In genomic region chr15:37880009-37880834, GRCh38 we compare ENCODE assay signal across 8 cellular contexts. TPM values are rescaled to one million over a fixed set of nuclear protein-coding genes. Genes with fewer than 3 reads are reported as not detected.
DNase-seq lines count a peak whose midpoint lies in the region; ATAC-seq, FAIRE-seq and TF ChIP-seq lines count a peak whose summit lies in the region.

No MANE protein-coding gene starts in this region.

- H4K20me1 ChIP-seq in HepG2 (ENCODE audit: insufficient read depth, low read length) = no peaks in the 10 kb centered on the region

- H3K27ac Mint-ChIP-seq in activated T-helper 2 cell treated with anti-CD3 and anti-CD28 coated beads, Interferon-gamma antibody, Interleukin-2, Interleukin-4, amounts not matched to agents 10 μg/mL and 5 μg/mL and 100 μg/mL, durations not matched to agents 14 hours and 24 hours and 36 hours = no peak overlapping the region
- H3K27ac Mint-ChIP-seq in CD8-positive, alpha-beta memory T cell = peak overlapping the region in 1 of 8 donors; percentile 33

- H3K27me3 Mint-ChIP-seq in activated T-helper 2 cell treated with anti-CD3 and anti-CD28 coated beads, Interferon-gamma antibody, Interleukin-2, Interleukin-4, amounts not matched to agents 10 μg/mL and 5 μg/mL and 100 μg/mL, durations not matched to agents 14 hours and 24 hours and 36 hours (ENCODE audit: low read depth) = no peaks in the 10 kb centered on the region
- H3K27me3 Mint-ChIP-seq in CD8-positive, alpha-beta memory T cell = peaks cover 11 to 24% of the 10 kb centered on the region in 2 donors

- H3K9ac ChIP-seq in HepG2 (ENCODE audit: insufficient read depth, low read depth, low read length) = no peak overlapping the region

- 4% methylated on average over 12 of the region's 12 CpGs for WGBS in HepG2 (ENCODE audit: low lambda C conversion rate)

- H3K4me3 ChIP-seq in brain microvascular endothelial cell (ENCODE audit: low read depth, low read length) (no peak overlapping the region), HepG2 (replicated peaks in 1 of 3; ENCODE audit: insufficient read depth in 1 of 3, low read depth in 2 of 3, low read length in 3 of 3) (no peak overlapping the region)
- H3K4me3 ChIP-seq in CD8-positive, alpha-beta memory T cell (ENCODE audit: low read length) = no peak overlapping the region

- POLR2A ChIA-PET in HepG2 (lab: Yijun Ruan, JAX) = no interaction called here
- POLR2A ChIA-PET in CD8-positive, alpha-beta memory T cell (lab: Charles Lee) = no interaction called here

- peak; percentile 50 for FAIRE-seq in HepG2 (lab: Jason Lieb, UNC)

- no peaks in the 10 kb centered on the region for H3K79me2 ChIP-seq in HepG2 (ENCODE audit: insufficient read depth, low read length)

- no peak for TF ChIP-seq RAD21 in HepG2 (CRISPR knock-in tag; IDR thresholded peaks at IDR 0.05)

- no peak overlapping the region for H3K4me3 Mint-ChIP-seq in activated T-helper 2 cell treated with anti-CD3 and anti-CD28 coated beads, Interferon-gamma antibody, Interleukin-2, Interleukin-4, amounts not matched to agents 10 μg/mL and 5 μg/mL and 100 μg/mL, durations not matched to agents 14 hours and 24 hours and 36 hours (ENCODE audit: low read depth)
- no peak overlapping the region for H3K4me3 Mint-ChIP-seq in CD8-positive, alpha-beta memory T cell

- in situ Hi-C loops in brain microvascular endothelial cell (cut with HindIII; ENCODE audit: low pct_ligation_motif_present, low sequenced_read_pairs) (no loop called here), HepG2 (cut with HindIII; ENCODE audit: extremely low pct_ligation_motif_present, low pct_unique_long_range_greater_than_20kb) (loop anchor here (25.0 kb wide), 2 partner anchors 993 to 1368 kb away; no protein-coding TSS in a partner anchor)

- peak; percentile 81 for TF ChIP-seq CTCF in AG09319 (IDR thresholded peaks at IDR 0.05; ENCODE audit: low read depth, low read length)
- TF ChIP-seq CTCF in brain microvascular endothelial cell (IDR thresholded peaks at IDR 0.05; ENCODE audit: low read depth, low read length, missing control alignments) = peak; percentile 87
- TF ChIP-seq CTCF in HepG2 (CRISPR knock-in tag; IDR thresholded peaks at IDR 0.05) = peak; percentile 66

- H3K36me3 Mint-ChIP-seq in activated T-helper 2 cell treated with anti-CD3 and anti-CD28 coated beads, Interferon-gamma antibody, Interleukin-2, Interleukin-4, amounts not matched to agents 10 μg/mL and 5 μg/mL and 100 μg/mL, durations not matched to agents 14 hours and 24 hours and 36 hours (ENCODE audit: low read depth) = no peaks in the 10 kb centered on the region
- no peaks in the 10 kb centered on the region for H3K36me3 Mint-ChIP-seq in CD8-positive, alpha-beta memory T cell

- H3K36me3 ChIP-seq in brain microvascular endothelial cell (replicated peaks) = no peaks in the 10 kb centered on the region
- no peaks in the 10 kb centered on the region for H3K36me3 ChIP-seq in HepG2 (replicated peaks in 1 of 2; ENCODE audit: control insufficient read depth in 1 of 2, insufficient read depth in 2 of 2, low read length in 2 of 2)
- H3K36me3 ChIP-seq in CD8-positive, alpha-beta memory T cell (ENCODE audit: insufficient read depth, low read length) = no peaks in the 10 kb centered on the region

- no peaks in the 10 kb centered on the region for H3K4me1 Mint-ChIP-seq in activated T-helper 2 cell treated with anti-CD3 and anti-CD28 coated beads, Interferon-gamma antibody, Interleukin-2, Interleukin-4, amounts not matched to agents 10 μg/mL and 5 μg/mL and 100 μg/mL, durations not matched to agents 14 hours and 24 hours and 36 hours (ENCODE audit: low read depth)
- H3K4me1 Mint-ChIP-seq in CD8-positive, alpha-beta memory T cell = no peaks in the 10 kb centered on the region

- TF ChIP-seq POLR2A in HepG2 (IDR thresholded peaks at IDR 0.05; ENCODE audit: insufficient read depth in 1 of 2, low read depth in 2 of 2, low read length in 2 of 2) = no peak

- no peak for TF ChIP-seq EP300 in HepG2 (IDR thresholded peaks at IDR 0.05; ENCODE audit: low read depth in 2 of 2, low read length in 2 of 2)
- no peak for TF ChIP-seq EP300 in HepG2 (CRISPR knock-in tag; IDR thresholded peaks at IDR 0.05; ENCODE audit: borderline replicate concordance)

- H2AFZ ChIP-seq in HepG2 (ENCODE audit: low read length) = no peak overlapping the region

- H3K9me3 ChIP-seq in HepG2 (ENCODE audit: low read length) = no peaks in the 10 kb centered on the region
- H3K9me3 ChIP-seq in CD8-positive, alpha-beta memory T cell (ENCODE audit: low read length) = no peaks in the 10 kb centered on the region

- H3K27me3 ChIP-seq in brain microvascular endothelial cell (replicated peaks) (no peaks in the 10 kb centered on the region), HepG2 (ENCODE audit: control insufficient read depth in 1 of 2, insufficient read depth in 2 of 2, low read length in 2 of 2) (no peaks in the 10 kb centered on the region)
- H3K27me3 ChIP-seq in CD8-positive, alpha-beta memory T cell (ENCODE audit: insufficient read depth, low read length, poor library complexity, severe bottlenecking) = no peaks in the 10 kb centered on the region

- DNase-seq in AG09319 (ENCODE audit: extremely low read depth, low read depth) (peak; percentile 11), NCI-H345 (lab: John Stamatoyannopoulos, UW) (peak; percentile 30), brain microvascular endothelial cell (peak; percentile 44), HepG2 (ENCODE audit: low spot score) (peak; percentile 7)
- DNase-seq in activated T-helper 2 cell treated with anti-CD3 and anti-CD28 coated beads, Interferon-gamma antibody, Interleukin-2, Interleukin-4, amounts not matched to agents 10 μg/mL and 5 μg/mL and 100 μg/mL, durations not matched to agents 14 hours and 24 hours and 36 hours (ENCODE audit: low spot score) = no peak
- no peak for DNase-seq in CD8-positive, alpha-beta memory T cell

- ATAC-seq in GM18868 (IDR thresholded peaks at IDR 0.05; ENCODE audit: unreplicated experiment) (peak; percentile 75), HepG2 (peak; percentile 52), HG02938 (IDR thresholded peaks at IDR 0.05; ENCODE audit: unreplicated experiment) (no peak)

- no peak overlapping the region for H3K27ac ChIP-seq in brain microvascular endothelial cell
- H3K27ac ChIP-seq in HepG2 (ENCODE audit: extremely low read length, insufficient read depth, low read length) = no peak overlapping the region
- H3K27ac ChIP-seq in CD8-positive, alpha-beta memory T cell (ENCODE audit: low read depth, low read length) = no peak overlapping the region

- H3K4me1 ChIP-seq in HepG2 (ENCODE audit: insufficient read depth, low read length) = no peaks in the 10 kb centered on the region
- H3K4me1 ChIP-seq in CD8-positive, alpha-beta memory T cell (ENCODE audit: insufficient read depth, low read length) = no peaks in the 10 kb centered on the region

- H3K9me3 Mint-ChIP-seq in activated T-helper 2 cell treated with anti-CD3 and anti-CD28 coated beads, Interferon-gamma antibody, Interleukin-2, Interleukin-4, amounts not matched to agents 10 μg/mL and 5 μg/mL and 100 μg/mL, durations not matched to agents 14 hours and 24 hours and 36 hours = no peaks in the 10 kb centered on the region
- peaks cover 0 to 2% (median 0%) of the 10 kb centered on the region in 5 donors for H3K9me3 Mint-ChIP-seq in CD8-positive, alpha-beta memory T cell

- CTCF ChIA-PET in HepG2 (lab: Yijun Ruan, JAX; ENCODE audit: low intra/inter-chr PET ratio, low total read pairs) = interaction anchor here (0.7 to 1.8 kb wide), 3 partner anchors 197 to 676 kb away, joined by 3 to 4 read pairs (median 3); no protein-coding TSS in a partner anchor
- CTCF ChIA-PET in CD8-positive, alpha-beta memory T cell (lab: Charles Lee) = no interaction called here

- no peak overlapping the region for H3K4me2 ChIP-seq in HepG2 (ENCODE audit: low read depth, low read length)

- intact Hi-C loops in HepG2 (cut with micrococcal nuclease; ENCODE audit: unreplicated experiment) = loop anchor here (1.0 to 10.0 kb wide), 3 partner anchors 198 to 997 kb away; no protein-coding TSS in a partner anchor
- intact Hi-C loops in activated T-helper 2 cell treated with anti-CD3 and anti-CD28 coated beads, Interferon-gamma antibody, Interleukin-2, Interleukin-4, amounts not matched to agents 10 μg/mL and 5 μg/mL and 100 μg/mL, durations not matched to agents 14 hours and 24 hours and 36 hours (cut with micrococcal nuclease) = loop anchor here (10.0 kb wide), 1 partner anchor 115 kb away; no protein-coding TSS in a partner anchor

- no TSS peak for BruUV-seq in HepG2 (replicated peaks; lab: Mats Ljungman, UMichigan)

TF ChIP-seq in HepG2, 621 proteins besides CTCF, POLR2A, EP300 and RAD21:
- peak; percentile 56 for TF ChIP-seq SMC3 (IDR thresholded peaks at IDR 0.05; ENCODE audit: low read length)
- peak; percentile 73 for TF ChIP-seq STAG1 (CRISPR knock-in tag; IDR thresholded peaks at IDR 0.05)
- no peak for TF ChIP-seq HIVEP1 (CRISPR knock-in tag; IDR thresholded peaks at IDR 0.05)

RNA-seq across cellular contexts. Expression of gene TMCO5A, which starts 54.2 kb away (rescaled TPM):
- total RNA-seq in HepG2 (2016; rRNA removed; fragmentation: Illumina TruSeq; extraction: Trizol) = not detected in 2 replicates
- total RNA-seq in HepG2 (2016; cell fraction: cytosol; rRNA removed; fragmentation: Illumina TruSeq; extraction: Trizol; ENCODE audit: low read depth) = not detected in 2 replicates
- not detected in 2 replicates for total RNA-seq in HepG2 (2016; cell fraction: insoluble cytoplasmic fraction; rRNA removed; fragmentation: Illumina TruSeq; extraction: Trizol)
- total RNA-seq in HepG2 (2016; cell fraction: membrane; rRNA removed; fragmentation: Illumina TruSeq; extraction: Trizol) = not detected in 2 replicates
- not detected in 2 replicates for total RNA-seq in HepG2 (2016; cell fraction: nucleus; rRNA removed; fragmentation: Illumina TruSeq; extraction: Trizol)
- polyA plus RNA-seq in HepG2 (2011; rRNA removed) = not detected in 2 replicates
- not detected in 2 replicates for polyA plus RNA-seq in HepG2 (2011; cell fraction: cytosol; rRNA removed)
- polyA plus RNA-seq in HepG2 (2011; cell fraction: nucleus; rRNA removed) = not detected in 2 replicates
- not detected in 2 replicates for polyA plus RNA-seq in HepG2 (2012)
- not detected in 2 replicates for polyA plus RNA-seq in HepG2 (2016; cell fraction: cytosol; fragmentation: Illumina TruSeq; extraction: Trizol; ENCODE audit: low read depth)
- polyA plus RNA-seq in HepG2 (2016; cell fraction: insoluble cytoplasmic fraction; fragmentation: Illumina TruSeq; extraction: Trizol; ENCODE audit: low read depth) = not detected in 2 replicates
- polyA plus RNA-seq in HepG2 (2016; cell fraction: membrane; fragmentation: Illumina TruSeq; extraction: Trizol; ENCODE audit: low read depth) = not detected in 2 replicates
- not detected in 2 replicates for polyA plus RNA-seq in HepG2 (2016; cell fraction: nucleus; fragmentation: Illumina TruSeq; extraction: Trizol; ENCODE audit: insufficient read depth, low read depth)
- not detected in 2 replicates for polyA minus RNA-seq in HepG2 (2011; rRNA and poly(A)+ RNA removed; ENCODE audit: low replicate concordance)
- polyA minus RNA-seq in HepG2 (2011; cell fraction: cytosol; rRNA and poly(A)+ RNA removed) = not detected in 2 replicates
- polyA minus RNA-seq in HepG2 (2011; cell fraction: nucleus; rRNA and poly(A)+ RNA removed) = not detected in 2 replicates
- total RNA-seq in activated T-helper 2 cell treated with anti-CD3 and anti-CD28 coated beads, Interferon-gamma antibody, Interleukin-2, Interleukin-4, amounts not matched to agents 10 μg/mL and 5 μg/mL and 100 μg/mL, durations not matched to agents 14 hours and 24 hours and 36 hours = not detected in 2 replicates
- total RNA-seq in CD8-positive, alpha-beta memory T cell = not detected
- not detected for polyA plus RNA-seq in CD8-positive, alpha-beta memory T cell

Comparison
In these comparisons a context has a peak if more than half of its experiments do, and no peak if none do; other contexts are left out.
1. DNase-seq: peak in AG09319 (single experiment), NCI-H345 (single experiment), brain microvascular endothelial cell (single experiment) and HepG2 (single experiment); none in activated T-helper 2 cell treated with anti-CD3 and anti-CD28 coated beads, Interferon-gamma antibody, Interleukin-2, Interleukin-4, amounts not matched to agents 10 μg/mL and 5 μg/mL and 100 μg/mL, durations not matched to agents 14 hours and 24 hours and 36 hours (single experiment) and CD8-positive, alpha-beta memory T cell (0 of 5).
2. Peak in every context shown above with its lines, with median percentiles within 50 percentile points of each other: CTCF ChIP-seq.